ENCODE assay signal across 9 cellular contexts in genomic region chr14:63478024-63478423, GRCh38.
DNase-seq lines count a peak whose midpoint lies in the region; ATAC-seq and TF ChIP-seq lines count a peak whose summit lies in the region.
"Had no signal": no experiment of that assay in that cellular context is flagged by ENCODE, and none has a peak within 500 bp of the region (broad histone marks: within the 10 kb centered on the region; RNA-seq: fewer than 3 reads in every experiment).

No MANE protein-coding gene starts in this region.

- H3K23ac ChIP-seq in mesendoderm (ENCODE audit: low read length), result no peak overlapping the region

- peaks cover 50% of the 10 kb centered on the region for H3K4me1 Mint-ChIP-seq in activated naive CD4-positive, alpha-beta T cell treated with anti-CD3 and anti-CD28 coated beads, Interleukin-2, amount 50 U/mL, for 24 hours

- no peak overlapping the region for H3K4ac ChIP-seq in mesendoderm (ENCODE audit: low read depth, low read length)

- ATAC-seq in GM19043 (IDR thresholded peaks at IDR 0.05; ENCODE audit: low read depth, unreplicated experiment) (peak; percentile 73), HG03108 (IDR thresholded peaks at IDR 0.05; ENCODE audit: unreplicated experiment) (peak; percentile 84)

- peaks cover 2% of the 10 kb centered on the region for H3K36me3 Mint-ChIP-seq in activated naive CD4-positive, alpha-beta T cell treated with anti-CD3 and anti-CD28 coated beads, Interleukin-2, amount 50 U/mL, for 24 hours

- H3K27ac ChIP-seq in breast epithelium (no peak overlapping the region), mesendoderm (ENCODE audit: low read depth, low read length) (no peak overlapping the region)
- H3K27ac ChIP-seq: VCaP had no signal

- peaks cover 20% of the 10 kb centered on the region for H3K79me2 ChIP-seq in mesendoderm (ENCODE audit: control insufficient read depth, insufficient read depth, low read length)

- DNase-seq in AG10803 (ENCODE audit: low read depth) (no peak), NCI-H524 treated with DMSO at 0.1 percent for 48 hours (lab: John Stamatoyannopoulos, UW) (no peak), breast epithelium (ENCODE audit: low spot score in 2 of 2) (no peak), mesendoderm (no peak)
- DNase-seq in activated CD8-positive, alpha-beta memory T cell treated with anti-CD3 and anti-CD28 coated beads for 24 hours, result no peak

- no peak overlapping the region for H3K56ac ChIP-seq in mesendoderm (ENCODE audit: low read length)

- H3K27me3 ChIP-seq in breast epithelium, result no peaks in the 10 kb centered on the region
- H3K27me3 ChIP-seq in mesendoderm (ENCODE audit: insufficient read depth, low read length, poor library complexity), result no peaks in the 10 kb centered on the region

- no peak overlapping the region for H2BK5ac ChIP-seq in mesendoderm (ENCODE audit: low read length)

- no peak for TF ChIP-seq CTCF in AG10803 (conservative IDR thresholded peaks at IDR 0.05; ENCODE audit: low read length)
- TF ChIP-seq CTCF in breast epithelium (IDR thresholded peaks at IDR 0.05), result no peak

- H4K5ac ChIP-seq in mesendoderm (ENCODE audit: low read length), result no peak overlapping the region

- H3K4me1 ChIP-seq in breast epithelium (no peaks in the 10 kb centered on the region), mesendoderm (ENCODE audit: control insufficient read depth, low read depth, low read length) (peaks cover 3% of the 10 kb centered on the region)

- H3K4me3 Mint-ChIP-seq in activated naive CD4-positive, alpha-beta T cell treated with anti-CD3 and anti-CD28 coated beads, Interleukin-2, amount 50 U/mL, for 24 hours, result peak overlapping the region; percentile 65

- H3K36me3 ChIP-seq in breast epithelium (no peaks in the 10 kb centered on the region), mesendoderm (ENCODE audit: control insufficient read depth, insufficient read depth, low read length) (no peaks in the 10 kb centered on the region)

- no peaks in the 10 kb centered on the region for H3K27me3 Mint-ChIP-seq in activated naive CD4-positive, alpha-beta T cell treated with anti-CD3 and anti-CD28 coated beads, Interleukin-2, amount 50 U/mL, for 24 hours

- peak overlapping the region; percentile 3; the same call in 1 of the 2 replicates for H3K4me3 ChIP-seq in AG10803 (ENCODE audit: low read length)
- H3K4me3 ChIP-seq in breast epithelium, result peak overlapping the region in 1 of 3 donors; percentile 12
- no peak overlapping the region for H3K4me3 ChIP-seq in mesendoderm (ENCODE audit: low read length)

- H3K9me3 Mint-ChIP-seq in activated naive CD4-positive, alpha-beta T cell treated with anti-CD3 and anti-CD28 coated beads, Interleukin-2, amount 50 U/mL, for 24 hours, result no peaks in the 10 kb centered on the region

- no CpG with 5 or more reads among the region's 2 CpGs for WGBS in mesendoderm (ENCODE audit: extremely low coverage, insufficient coverage, low lambda C conversion rate)

- TF ChIP-seq POLR2A in breast epithelium (IDR thresholded peaks at IDR 0.05), result no peak

- no peaks in the 10 kb centered on the region for H3K9me3 ChIP-seq in breast epithelium

- no peak overlapping the region for H2BK120ac ChIP-seq in mesendoderm (ENCODE audit: low read depth, low read length)

- intact Hi-C loops in breast epithelium (cut with DNase I; ENCODE audit: low total_unique reads), result no loop called here

- H3K9ac ChIP-seq in mesendoderm (ENCODE audit: low read length), result no peak overlapping the region

- no peak overlapping the region for H2BK15ac ChIP-seq in mesendoderm (replicated peaks; ENCODE audit: low read depth)

- no peak overlapping the region for H2AK5ac ChIP-seq in mesendoderm (ENCODE audit: low read length)

- no peak overlapping the region for H3K27ac Mint-ChIP-seq in activated naive CD4-positive, alpha-beta T cell treated with anti-CD3 and anti-CD28 coated beads, Interleukin-2, amount 50 U/mL, for 24 hours

- H4K8ac ChIP-seq in mesendoderm (ENCODE audit: low read depth, low read length), result no peak overlapping the region

- no peak overlapping the region for H3K4me2 ChIP-seq in mesendoderm (ENCODE audit: low read length)

- peaks cover 10% of the 10 kb centered on the region for H3K79me1 ChIP-seq in mesendoderm (ENCODE audit: low read length)

- no peak overlapping the region for H3K18ac ChIP-seq in mesendoderm (ENCODE audit: low read length)
